34 cellular contexts compared by ENCODE assay signal in genomic region chr7:106606120-106606519, GRCh38.
"Had no signal": no experiment of that assay in that cellular context is flagged by ENCODE, and none has a peak within 500 bp of the region (broad histone marks: within the 10 kb centered on the region; RNA-seq: fewer than 3 reads in every experiment).

No MANE protein-coding gene starts in this region.

- FAIRE-seq: astrocyte, bronchial epithelial cell had no signal

- H3K4me3 ChIP-seq: adrenal gland, ascending aorta, body of pancreas, breast epithelium, cardiac muscle cell had no signal

- H3K27ac ChIP-seq: adrenal gland, ascending aorta, body of pancreas, brain microvascular endothelial cell, breast epithelium, cardiac muscle cell had no signal

- H3K4me1 ChIP-seq: adrenal gland, ascending aorta, breast epithelium had no signal

- H3K9me3 ChIP-seq: adrenal gland, ascending aorta, body of pancreas, breast epithelium had no signal

- DNase-seq: activated effector memory CD4-positive, alpha-beta T cell treated with anti-CD3 and anti-CD28 coated beads, Interleukin-2, amount 50 U/mL, for 16 hours; activated effector memory CD4-positive, alpha-beta T cell treated with Interleukin-2 at 50 U/mL for 16 hours; activated gamma-delta T cell; activated gamma-delta T cell treated with Interleukin-2 at 50 U/mL for 16 hours; activated naive CD4-positive, alpha-beta T cell; activated naive CD4-positive, alpha-beta T cell treated with anti-CD3 and anti-CD28 coated beads for 36 hours; activated naive CD4-positive, alpha-beta T cell treated with anti-CD3 and anti-CD28 coated beads, Interleukin-2, amount 10 ng/mL, durations not matched to agents 7 days and 5 days; activated naive CD4-positive, alpha-beta T cell treated with anti-CD3 and anti-CD28 coated beads, Interleukin-2, amount 50 U/mL, for 16 hours; activated naive CD4-positive, alpha-beta T cell treated with Interleukin-2 at 50 U/mL for 16 hours; activated naive CD8-positive, alpha-beta T cell treated with anti-CD3 and anti-CD28 coated beads for 36 hours; activated naive CD8-positive, alpha-beta T cell treated with anti-CD3 and anti-CD28 coated beads, Interleukin-2, amount 10 ng/mL, durations not matched to agents 7 days and 5 days; activated naive CD8-positive, alpha-beta T cell treated with anti-CD3 and anti-CD28 coated beads, Interleukin-2, amount 50 U/mL, for 24 hours; activated T-cell treated with anti-CD3 and anti-CD28 coated beads, Interleukin-2, amount 50 U/mL, for 1 hour; activated T-cell treated with anti-CD3 and anti-CD28 coated beads, Interleukin-2, amount 50 U/mL, for 24 hours; activated T-cell treated with anti-CD3 and anti-CD28 coated beads, Interleukin-2, amount 50 U/mL, for 4 hours; activated T-cell treated with anti-CD3 and anti-CD28 coated beads, Interleukin-2, amount 50 U/mL, for 48 hours; activated T-cell treated with anti-CD3 and anti-CD28 coated beads, Interleukin-2, amount 50 U/mL, for 72 hours; adrenal gland; amniotic stem cell; amygdala; anterior cingulate cortex; aorta; body of pancreas; brain microvascular endothelial cell; caudate nucleus; central memory CD4-positive, alpha-beta T cell; cerebellar nuclear complex had no signal

- H3K36me3 ChIP-seq: adrenal gland, ascending aorta, brain microvascular endothelial cell, breast epithelium, cardiac muscle cell had no signal

- H3K27me3 ChIP-seq: adrenal gland, ascending aorta, body of pancreas, brain microvascular endothelial cell, breast epithelium, cardiac muscle cell had no signal

- ATAC-seq: activated naive CD4-positive, alpha-beta T cell treated with anti-CD3 and anti-CD28 coated beads, Interleukin-2, amount 50 U/mL, for 72 hours; activated naive CD8-positive, alpha-beta T cell treated with anti-CD3 and anti-CD28 coated beads, Interleukin-2, amount 50 U/mL, for 24 hours; activated T-cell treated with anti-CD3 and anti-CD28 coated beads, Interleukin-2, amount 50 U/mL, for 4 hours; activated T-cell treated with anti-CD3 and anti-CD28 coated beads, Interleukin-2, amount 50 U/mL, for 72 hours; activated T-helper 17 cell treated with anti-CD3 and anti-CD28 coated beads, Interleukin-2, amount 50 U/mL, for 72 hours; body of pancreas had no signal
